ENCODE assay signal across 8 cellular contexts in genomic region chr15:81301815-81302399, GRCh38. TPM values are rescaled to one million over a fixed set of nuclear protein-coding genes. Genes with fewer than 3 reads are reported as not detected.
A peak's percentile ranks its signal among the peaks of the same experiment; 100 is the strongest.
DNase-seq lines count a peak whose midpoint lies in the region; ATAC-seq and TF ChIP-seq lines count a peak whose summit lies in the region.

No MANE protein-coding gene starts in this region.

- H3K36me3 ChIP-seq in DND-41 (ENCODE audit: insufficient read depth, low read length) (peaks cover 77% of the 10 kb centered on the region), ovary (no peaks in the 10 kb centered on the region), thyroid gland (peaks cover 3 to 4% of the 10 kb centered on the region in 2 donors)

- peaks cover 38% of the 10 kb centered on the region for H3K36me3 Mint-ChIP-seq in activated naive CD4-positive, alpha-beta T cell treated with anti-CD3 and anti-CD28 coated beads, Interleukin-2, amount 50 U/mL, for 24 hours

- H3K9me3 Mint-ChIP-seq in activated naive CD4-positive, alpha-beta T cell treated with anti-CD3 and anti-CD28 coated beads, Interleukin-2, amount 50 U/mL, for 24 hours = no peaks in the 10 kb centered on the region

- no peak overlapping the region for H2AFZ ChIP-seq in DND-41 (ENCODE audit: low read depth, low read length)

- H3K27me3 Mint-ChIP-seq in activated naive CD4-positive, alpha-beta T cell treated with anti-CD3 and anti-CD28 coated beads, Interleukin-2, amount 50 U/mL, for 24 hours = no peaks in the 10 kb centered on the region

- TF ChIP-seq CTCF in DND-41 (IDR thresholded peaks at IDR 0.05; ENCODE audit: borderline replicate concordance, extremely low read depth, low read length, poor library complexity, severe bottlenecking) = no peak
- TF ChIP-seq CTCF in ovary (IDR thresholded peaks at IDR 0.05) = no peak
- no peak for TF ChIP-seq CTCF in thyroid gland (IDR thresholded peaks at IDR 0.05)

- WGBS in ovary, 3 donors = 86 to 91% (median 88%) methylated on average over 5 of the region's 5 CpGs
- 73 to 89% methylated on average over 5 of the region's 5 CpGs for WGBS in thyroid gland, 2 donors

- H3K27me3 ChIP-seq in DND-41 (ENCODE audit: insufficient read depth, low read length, poor library complexity) = no peaks in the 10 kb centered on the region
- no peaks in the 10 kb centered on the region for H3K27me3 ChIP-seq in ovary
- no peaks in the 10 kb centered on the region for H3K27me3 ChIP-seq in thyroid gland

- no peaks in the 10 kb centered on the region for H3K9me3 ChIP-seq in DND-41 (ENCODE audit: insufficient read depth, low read length, severe bottlenecking)
- no peaks in the 10 kb centered on the region for H3K9me3 ChIP-seq in ovary
- H3K9me3 ChIP-seq in thyroid gland = no peaks in the 10 kb centered on the region

- TF ChIP-seq EP300 in ovary (IDR thresholded peaks at IDR 0.05) = no peak

- peaks cover 90% of the 10 kb centered on the region for H3K4me1 Mint-ChIP-seq in activated naive CD4-positive, alpha-beta T cell treated with anti-CD3 and anti-CD28 coated beads, Interleukin-2, amount 50 U/mL, for 24 hours

- TF ChIP-seq POLR2A in ovary (IDR thresholded peaks at IDR 0.05) = no peak
- TF ChIP-seq POLR2A in thyroid gland (IDR thresholded peaks at IDR 0.05) = no peak

- peak overlapping the region; percentile 95 for H3K4me3 Mint-ChIP-seq in activated naive CD4-positive, alpha-beta T cell treated with anti-CD3 and anti-CD28 coated beads, Interleukin-2, amount 50 U/mL, for 24 hours

- peak overlapping the region; percentile 76; the same call in 1 of the 2 replicates for H3K4me2 ChIP-seq in DND-41 (ENCODE audit: insufficient read depth, low read length)

- no peak for DNase-seq in DND-41
- peak; percentile 21 for DNase-seq in stimulated activated naive CD4-positive, alpha-beta T cell treated with Interleukin-2 at 50 U/mL for 16 hours (lab: John Stamatoyannopoulos, UW)
- no peak for DNase-seq in ovary
- no peak for DNase-seq in SHP77 treated with DMSO at 0.1 percent for 48 hours (lab: John Stamatoyannopoulos, UW)
- DNase-seq in thyroid gland = no peak

- H3K27ac ChIP-seq in DND-41 (ENCODE audit: low read length) = peak overlapping the region; percentile 45
- no peak overlapping the region for H3K27ac ChIP-seq in ovary
- H3K27ac ChIP-seq in thyroid gland = no peak overlapping the region

- no peak overlapping the region for H3K9ac ChIP-seq in DND-41 (ENCODE audit: low read depth, low read length)

- H3K4me3 ChIP-seq in DND-41 (ENCODE audit: low read depth in 1 of 2, low read length in 2 of 2) (no peak overlapping the region), ovary (no peak overlapping the region), thyroid gland (replicated peaks in 1 of 3) (no peak overlapping the region)

- H4K20me1 ChIP-seq in DND-41 (ENCODE audit: insufficient read depth, low read length) = peaks cover 7% of the 10 kb centered on the region

- H3K79me2 ChIP-seq in DND-41 (ENCODE audit: insufficient read depth, low read length) = peaks cover 54% of the 10 kb centered on the region

- ATAC-seq in DND-41 (ENCODE audit: insufficient read depth, low read depth) (no peak), GM19351 (IDR thresholded peaks at IDR 0.05; ENCODE audit: unreplicated experiment) (peak; percentile 73), HG03342 (IDR thresholded peaks at IDR 0.05; ENCODE audit: unreplicated experiment) (peak; percentile 83)

- intact Hi-C loops in ovary (cut with DNase I) (no loop called here), thyroid gland (cut with DNase I) (no loop called here)

- H3K4me1 ChIP-seq in DND-41 (ENCODE audit: insufficient read depth, low read length) (peaks cover 68% of the 10 kb centered on the region), ovary (ENCODE audit: insufficient read depth) (no peaks in the 10 kb centered on the region), thyroid gland (peaks cover 0 to 40% of the 10 kb centered on the region in 2 donors)

- H3K27ac Mint-ChIP-seq in activated naive CD4-positive, alpha-beta T cell treated with anti-CD3 and anti-CD28 coated beads, Interleukin-2, amount 50 U/mL, for 24 hours = peak overlapping the region; percentile 88

RNA-seq across cellular contexts. Expression of gene STARD5, which starts 22.0 kb away (rescaled TPM):
- total RNA-seq in ovary = 1 to 10 TPM; 3.8 to 8.6 (median 6.1) TPM
- polyA plus RNA-seq in ovary = 1 to 10 TPM; 6.3 to 9.4 TPM
- total RNA-seq in thyroid gland = 10 to 100 TPM in 1 of 4 donors, 1 to 10 TPM in 3; 1.5 to 11.3 (median 8.5) TPM
